Comparison of ENCODE assay signal across 19 cellular contexts in the genomic region with DNA sequence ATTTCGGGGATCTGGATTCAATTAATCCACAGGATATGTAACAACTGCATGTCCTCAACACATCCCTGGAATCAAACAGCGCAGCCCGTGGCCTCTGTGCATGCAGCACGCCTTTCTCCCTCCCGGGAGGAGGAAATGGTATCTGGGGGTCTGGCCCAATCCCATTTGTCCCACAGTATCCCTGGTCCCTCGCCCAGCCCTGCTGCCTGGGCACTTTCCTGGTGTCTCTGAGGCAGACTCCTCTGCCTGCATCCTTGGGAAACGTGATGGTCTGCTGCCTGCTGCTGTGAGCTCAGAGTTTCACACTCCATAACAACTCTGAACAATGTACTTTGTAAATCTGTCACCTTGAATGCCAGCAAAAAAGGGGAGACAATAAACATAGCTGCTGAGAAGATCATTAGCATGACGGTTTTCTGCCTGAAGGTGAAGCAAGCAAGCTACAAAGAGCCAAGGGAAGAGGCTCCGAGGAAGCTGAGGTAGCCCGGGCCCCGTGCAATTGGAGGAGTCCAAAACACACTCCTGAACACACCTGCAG. TPM values are rescaled to one million over a fixed set of nuclear protein-coding genes. Genes with fewer than 3 reads are reported as not detected.
A peak's percentile ranks its signal among the peaks of the same experiment; 100 is the strongest.
DNase-seq lines count a peak whose midpoint lies in the region; ATAC-seq and TF ChIP-seq lines count a peak whose summit lies in the region.
"Had no signal": no experiment of that assay in that cellular context is flagged by ENCODE, and none has a peak within 500 bp of the region (broad histone marks: within the 10 kb centered on the region; RNA-seq: fewer than 3 reads in every experiment).

No MANE protein-coding gene starts in this region.

- H2BK5ac ChIP-seq in mesenchymal stem cell (ENCODE audit: low read depth, low read length, poor library complexity, severe bottlenecking): no peak overlapping the region

- H2BK15ac ChIP-seq in mesenchymal stem cell (ENCODE audit: low read depth, poor library complexity, severe bottlenecking): peak overlapping the region; percentile 83

- no peak overlapping the region for H2AK5ac ChIP-seq in mesenchymal stem cell (ENCODE audit: low read length, severe bottlenecking)

- H3K9ac ChIP-seq in Loucy (ENCODE audit: low read depth, low read length, poor library complexity, severe bottlenecking) (no peak overlapping the region), mesenchymal stem cell (ENCODE audit: low read length) (no peak overlapping the region)

- H2AFZ ChIP-seq in Loucy (ENCODE audit: low read length) (no peak overlapping the region), mesenchymal stem cell (ENCODE audit: low read depth, low read length) (no peak overlapping the region)
- H2AFZ ChIP-seq: GM23338 had no signal

- no peaks in the 10 kb centered on the region for H4K20me1 ChIP-seq in Loucy (ENCODE audit: insufficient read depth, low read length, poor library complexity, severe bottlenecking)

- H3K23ac ChIP-seq in mesenchymal stem cell (ENCODE audit: low read length in 2 of 2): no peak overlapping the region

- peak overlapping the region; percentile 77 to 94 for H3K4ac ChIP-seq in mesenchymal stem cell (ENCODE audit: low read depth in 1 of 2, low read length in 2 of 2)

- H3K4me2 ChIP-seq in Loucy (ENCODE audit: low read depth, low read length, poor library complexity, severe bottlenecking) (peak overlapping the region; percentile 66), mesenchymal stem cell (ENCODE audit: low read length, poor library complexity, severe bottlenecking) (no peak overlapping the region)
- H3K4me2 ChIP-seq: GM23338 had no signal

- H3K4me3 ChIP-seq in Loucy (ENCODE audit: low read length, poor library complexity, severe bottlenecking) (no peak overlapping the region), mesenchymal stem cell (ENCODE audit: insufficient read depth in 1 of 2, low read depth in 1 of 2, low read length in 2 of 2) (no peak overlapping the region), vagina (no peak overlapping the region)
- H3K4me3 ChIP-seq: adrenal gland, breast epithelium, GM23338 had no signal

- intact Hi-C loops in vagina (cut with DNase I): no loop called here

- H2BK12ac ChIP-seq in mesenchymal stem cell (ENCODE audit: low read length in 2 of 2): peak overlapping the region; percentile 100

- no peaks in the 10 kb centered on the region for H3K9me3 ChIP-seq in Loucy (ENCODE audit: insufficient read depth, low read depth, low read length)
- no peaks in the 10 kb centered on the region for H3K9me3 ChIP-seq in mesenchymal stem cell (ENCODE audit: control insufficient read depth, low read length)
- no peaks in the 10 kb centered on the region for H3K9me3 ChIP-seq in vagina
- H3K9me3 ChIP-seq: adrenal gland, breast epithelium had no signal

- H4K91ac ChIP-seq in mesenchymal stem cell (ENCODE audit: low read length): peak overlapping the region; percentile 92

- DNase-seq in mesenchymal stem cell (no peak), smooth muscle cell of the brain vasculature (ENCODE audit: low read depth, low spot score) (peak; percentile 12), vagina (ENCODE audit: extremely low spot score in 2 of 2) (no peak)
- DNase-seq: activated CD4-positive, alpha-beta T cell treated with anti-CD3 and anti-CD28 coated beads for 1 hour; activated CD8-positive, alpha-beta T cell treated with anti-CD3 and anti-CD28 coated beads, Interleukin-2, amount 10 ng/mL, durations not matched to agents 7 days and 5 days; activated gamma-delta T cell treated with Interleukin-2 at 50 U/mL for 16 hours; adrenal gland; CD8-positive, alpha-beta memory T cell; DND-41; left colon; NCI-H1105; NCI-H2081 treated with DMSO at 0.1 percent for 48 hours had no signal

- peaks cover 2% of the 10 kb centered on the region for H3K79me1 ChIP-seq in mesenchymal stem cell (replicated peaks; ENCODE audit: low read length, poor library complexity, severe bottlenecking)

- TF ChIP-seq CTCF in Loucy (conservative IDR thresholded peaks at IDR 0.05; ENCODE audit: low read length) (no peak), VCaP (conservative IDR thresholded peaks at IDR 0.05) (no peak), vagina (IDR thresholded peaks at IDR 0.05) (no peak)

- H3K4me1 ChIP-seq in Loucy (ENCODE audit: insufficient read depth, low read length, poor library complexity, severe bottlenecking): peaks cover 74% of the 10 kb centered on the region
- peaks cover 28% of the 10 kb centered on the region for H3K4me1 ChIP-seq in mesenchymal stem cell (ENCODE audit: control insufficient read depth, insufficient read depth, low read depth, low read length)
- peaks cover 19% of the 10 kb centered on the region for H3K4me1 ChIP-seq in vagina

- H3K79me2 ChIP-seq in Loucy (ENCODE audit: insufficient read depth, low read length): no peaks in the 10 kb centered on the region

- H3K18ac ChIP-seq in mesenchymal stem cell (ENCODE audit: low read depth in 1 of 2, low read length in 2 of 2): peak overlapping the region; percentile 93 to 97

- H3K27ac ChIP-seq in VCaP (peak overlapping the region; percentile 52), mesenchymal stem cell (ENCODE audit: low read length, poor library complexity, severe bottlenecking) (no peak overlapping the region), vagina (no peak overlapping the region)
- H3K27ac ChIP-seq: breast epithelium had no signal

- H3K36me3 ChIP-seq in Loucy (ENCODE audit: insufficient read depth, low read length) (no peaks in the 10 kb centered on the region), mesenchymal stem cell (ENCODE audit: control insufficient read depth in 1 of 2, insufficient read depth in 2 of 2, low read depth in 1 of 2, low read length in 2 of 2) (peaks cover 27 to 33% of the 10 kb centered on the region in 2 experiments), vagina (peaks cover 0 to 39% of the 10 kb centered on the region in 2 donors)

- H3K27me3 ChIP-seq in Loucy (ENCODE audit: insufficient read depth, low read length, poor library complexity, severe bottlenecking) (no peaks in the 10 kb centered on the region), mesenchymal stem cell (ENCODE audit: control insufficient read depth in 1 of 2, insufficient read depth in 1 of 2, low read length in 2 of 2) (no peaks in the 10 kb centered on the region), vagina (no peaks in the 10 kb centered on the region)
- H3K27me3 ChIP-seq: adrenal gland, breast epithelium had no signal

- ATAC-seq in GM19324 (IDR thresholded peaks at IDR 0.05; ENCODE audit: low FRiP score, unreplicated experiment) (no peak), HG02870 (IDR thresholded peaks at IDR 0.05; ENCODE audit: unreplicated experiment) (no peak)
- ATAC-seq: activated CD8-positive, alpha-beta T cell treated with anti-CD3 and anti-CD28 coated beads, Interleukin-2, amount 10 ng/mL, durations not matched to agents 7 days and 5 days; GM23338; left colon; stimulated activated effector memory CD8-positive, alpha-beta T cell treated with anti-CD3 and anti-CD28 coated beads, Interleukin-12 subunit alpha, Interleukin-12 subunit beta, amount 100 ng/mL, for 72 hours had no signal

- H3K14ac ChIP-seq in mesenchymal stem cell (ENCODE audit: low read length in 2 of 2): peak overlapping the region in 1 of 2 experiments; percentile 58

- WGBS in mesenchymal stem cell: 66% methylated on average over 10 of the region's 11 CpGs

- no peaks in the 10 kb centered on the region for H3F3A ChIP-seq in Loucy (ENCODE audit: low read depth)

- peak overlapping the region; percentile 90 for H2BK120ac ChIP-seq in mesenchymal stem cell (ENCODE audit: low read depth, low read length)

- no peak for TF ChIP-seq POLR2A in vagina (IDR thresholded peaks at IDR 0.05)

- no peaks in the 10 kb centered on the region for H3K9me2 ChIP-seq in Loucy (replicated peaks; ENCODE audit: low read depth, low read length)

- peak overlapping the region; percentile 93 for H4K8ac ChIP-seq in mesenchymal stem cell (ENCODE audit: low read length)

RNA-seq across cellular contexts. Expression of a gene that starts 56.1 kb away (rescaled TPM):
- 8.7 TPM for polyA plus RNA-seq in mesenchymal stem cell (2013, experiment 1 of 2)
- polyA plus RNA-seq in mesenchymal stem cell (2013, experiment 2 of 2): 9.5 TPM
- 14.2 TPM for total RNA-seq in vagina
